ENCODE assay signal across 11 cellular contexts in genomic region chr5:126812199-126812570, GRCh38. TPM values are rescaled to one million over a fixed set of nuclear protein-coding genes. Genes with fewer than 3 reads are reported as not detected.
A peak's percentile ranks its signal among the peaks of the same experiment; 100 is the strongest.
DNase-seq lines count a peak whose midpoint lies in the region; ATAC-seq and TF ChIP-seq lines count a peak whose summit lies in the region.
"Had no signal": no experiment of that assay in that cellular context is flagged by ENCODE, and none has a peak within 500 bp of the region (broad histone marks: within the 10 kb centered on the region; RNA-seq: fewer than 3 reads in every experiment).

No MANE protein-coding gene starts in this region.

- H3K36me3 Mint-ChIP-seq in activated T-cell treated with anti-CD3 and anti-CD28 coated beads, Interleukin-2, amount 50 U/mL, for 4 hours (ENCODE audit: insufficient read depth): peaks cover 35% of the 10 kb centered on the region

- H3K36me3 ChIP-seq in SJSA1 (peaks cover 93% of the 10 kb centered on the region), spleen (peaks cover 0 to 60% (median 5%) of the 10 kb centered on the region in 6 donors), MG63 (peaks cover 92% of the 10 kb centered on the region)
- H3K36me3 ChIP-seq in effector memory CD4-positive, alpha-beta T cell (ENCODE audit: control insufficient read depth, insufficient read depth, low read length): no peaks in the 10 kb centered on the region

- intact Hi-C loops in spleen (cut with DNase I; ENCODE audit: low total_unique reads): no loop called here

- no peak for TF ChIP-seq POLR2A in spleen (IDR thresholded peaks at IDR 0.05)

- peaks cover 40% of the 10 kb centered on the region for H3K4me1 Mint-ChIP-seq in activated T-cell treated with anti-CD3 and anti-CD28 coated beads, Interleukin-2, amount 50 U/mL, for 4 hours (ENCODE audit: low read depth)

- ATAC-seq in activated T-cell treated with anti-CD3 and anti-CD28 coated beads, Interleukin-2, amount 50 U/mL, for 4 hours: no peak
- ATAC-seq in GM18502 (IDR thresholded peaks at IDR 0.05; ENCODE audit: poor library complexity, unreplicated experiment): no peak

- no peaks in the 10 kb centered on the region for H3K9me3 Mint-ChIP-seq in activated T-cell treated with anti-CD3 and anti-CD28 coated beads, Interleukin-2, amount 50 U/mL, for 4 hours
- H3K9me3 Mint-ChIP-seq: naive B cell had no signal

- no peaks in the 10 kb centered on the region for H3K27me3 Mint-ChIP-seq in activated T-cell treated with anti-CD3 and anti-CD28 coated beads, Interleukin-2, amount 50 U/mL, for 4 hours (ENCODE audit: low read depth)
- H3K27me3 Mint-ChIP-seq: naive B cell had no signal

- 72 to 96% (median 89%) methylated on average over 4 of the region's 4 CpGs for WGBS in spleen, 5 donors

- H3K27ac ChIP-seq in SJSA1 (peak overlapping the region; percentile 38), spleen (peak overlapping the region; percentile 48 to 92 (median 84))
- peak overlapping the region; percentile 63 for H3K27ac ChIP-seq in effector memory CD4-positive, alpha-beta T cell (ENCODE audit: insufficient read depth, low read length, poor library complexity, severe bottlenecking)
- H3K27ac ChIP-seq: SJCRH30 had no signal

- DNase-seq in activated T-cell treated with anti-CD3 and anti-CD28 coated beads, Interleukin-2, amount 50 U/mL, for 4 hours: no peak
- no peak for DNase-seq in activated T-cell treated with anti-CD3 and anti-CD28 coated beads, Interleukin-2, amount 50 U/mL, for 48 hours
- DNase-seq in SJSA1 (ENCODE audit: low read depth in 1 of 2, low spot score in 2 of 2) (no peak), spleen (no peak), islet precursor cell (no peak), MG63 (no peak)
- DNase-seq in effector memory CD4-positive, alpha-beta T cell: no peak
- DNase-seq: NCI-H146, SJCRH30 had no signal

- H3K27me3 ChIP-seq in SJSA1 (replicated peaks) (no peaks in the 10 kb centered on the region), spleen (replicated peaks in 1 of 7) (no peaks in the 10 kb centered on the region), MG63 (no peaks in the 10 kb centered on the region)
- H3K27me3 ChIP-seq in effector memory CD4-positive, alpha-beta T cell (replicated peaks; ENCODE audit: control insufficient read depth, insufficient read depth, low read length, poor library complexity, severe bottlenecking): no peaks in the 10 kb centered on the region
- H3K27me3 ChIP-seq: SJCRH30 had no signal

- peak overlapping the region; percentile 17 for H3K4me3 Mint-ChIP-seq in activated T-cell treated with anti-CD3 and anti-CD28 coated beads, Interleukin-2, amount 50 U/mL, for 4 hours

- peaks cover 14% of the 10 kb centered on the region for H3K4me1 ChIP-seq in SJSA1 (replicated peaks)
- H3K4me1 ChIP-seq in effector memory CD4-positive, alpha-beta T cell (ENCODE audit: control insufficient read depth, insufficient read depth, low read length, poor library complexity, severe bottlenecking): no peaks in the 10 kb centered on the region
- peaks cover 5 to 73% (median 29%) of the 10 kb centered on the region in 6 donors for H3K4me1 ChIP-seq in spleen
- H3K4me1 ChIP-seq: SJCRH30 had no signal

- H3K4me3 ChIP-seq in SJSA1 (no peak overlapping the region), spleen (peak overlapping the region in 2 of 8 donors; percentile 12 to 55), MG63 (no peak overlapping the region)
- H3K4me3 ChIP-seq in effector memory CD4-positive, alpha-beta T cell (ENCODE audit: insufficient read depth, low read depth, low read length, poor library complexity, severe bottlenecking): no peak overlapping the region
- H3K4me3 ChIP-seq: SJCRH30 had no signal

- H3K9me3 ChIP-seq in SJSA1 (replicated peaks) (no peaks in the 10 kb centered on the region), spleen (no peaks in the 10 kb centered on the region), MG63 (no peaks in the 10 kb centered on the region)
- no peaks in the 10 kb centered on the region for H3K9me3 ChIP-seq in effector memory CD4-positive, alpha-beta T cell (ENCODE audit: control insufficient read depth, low read length)
- H3K9me3 ChIP-seq: SJCRH30 had no signal

- TF ChIP-seq CTCF in spleen (IDR thresholded peaks at IDR 0.05 in 8 of 11, conservative IDR thresholded peaks at IDR 0.05 in 3 of 11): no peak

RNA-seq across cellular contexts. Expression of gene LMNB1, which starts 35.2 kb away (rescaled TPM):
- total RNA-seq in activated T-cell treated with anti-CD3 and anti-CD28 coated beads, Interleukin-2, amount 50 U/mL, for 4 hours: 100 to 1,000 TPM; 113 to 137 (median 118) TPM
- 241 and 268 TPM in 2 replicates for total RNA-seq in SJSA1 (2014; rRNA removed; shearing (Covaris generic))
- 10 to 100 TPM; 24.0 to 68.8 (median 38.5) TPM for total RNA-seq in spleen
- 10 to 100 TPM in 2 of 3 donors, 1 to 10 TPM in 1; 7.5 to 19.7 (median 15.8) TPM for polyA plus RNA-seq in spleen
- total RNA-seq in MG63 (2014; rRNA removed; shearing (Covaris generic); ENCODE audit: low replicate concordance): 197 and 249 TPM in 2 replicates
